In genomic region chr3:177724020-177724638, GRCh38 we compare ENCODE assay signal across 9 cellular contexts.
DNase-seq lines count a peak whose midpoint lies in the region; ATAC-seq and TF ChIP-seq lines count a peak whose summit lies in the region.
"Had no signal": no experiment of that assay in that cellular context is flagged by ENCODE, and none has a peak within 500 bp of the region (broad histone marks: within the 10 kb centered on the region; RNA-seq: fewer than 3 reads in every experiment).

No MANE protein-coding gene starts in this region.

- H3K9me3 ChIP-seq in ovary = no peaks in the 10 kb centered on the region
- H3K9me3 ChIP-seq in CD8-positive, alpha-beta T cell (ENCODE audit: low read length) = no peaks in the 10 kb centered on the region

- 30 to 45% (median 35%) methylated on average over 6 of the region's 6 CpGs for WGBS in ovary, 3 donors

- peaks cover 7% of the 10 kb centered on the region for H3K4me1 ChIP-seq in ovary (ENCODE audit: insufficient read depth)
- no peaks in the 10 kb centered on the region for H3K4me1 ChIP-seq in CD8-positive, alpha-beta T cell (ENCODE audit: insufficient read depth, low read length)

- no peak overlapping the region for H3K27ac Mint-ChIP-seq in CD8-positive, alpha-beta T cell
- no peak overlapping the region for H3K27ac Mint-ChIP-seq in activated CD8-positive, alpha-beta memory T cell treated with anti-CD3 and anti-CD28 coated beads, Interleukin-2, amount 10 ng/mL, durations not matched to agents 7 days and 5 days
- H3K27ac Mint-ChIP-seq: activated CD4-positive, alpha-beta T cell treated with anti-CD3 and anti-CD28 coated beads, Interleukin-2, amount 10 ng/mL, durations not matched to agents 7 days and 5 days had no signal

- no peak overlapping the region for H3K4me3 Mint-ChIP-seq in CD8-positive, alpha-beta T cell
- no peak overlapping the region for H3K4me3 Mint-ChIP-seq in activated CD8-positive, alpha-beta memory T cell treated with anti-CD3 and anti-CD28 coated beads, Interleukin-2, amount 10 ng/mL, durations not matched to agents 7 days and 5 days
- H3K4me3 Mint-ChIP-seq: activated CD4-positive, alpha-beta T cell treated with anti-CD3 and anti-CD28 coated beads, Interleukin-2, amount 10 ng/mL, durations not matched to agents 7 days and 5 days had no signal

- POLR2A ChIA-PET in CD8-positive, alpha-beta T cell (lab: Charles Lee) = no interaction called here

- no peaks in the 10 kb centered on the region for H3K36me3 Mint-ChIP-seq in CD8-positive, alpha-beta T cell
- H3K36me3 Mint-ChIP-seq in activated CD8-positive, alpha-beta memory T cell treated with anti-CD3 and anti-CD28 coated beads, Interleukin-2, amount 10 ng/mL, durations not matched to agents 7 days and 5 days = peaks cover 2% of the 10 kb centered on the region

- peaks cover 15% of the 10 kb centered on the region for H3K4me1 Mint-ChIP-seq in CD8-positive, alpha-beta T cell (ENCODE audit: low read depth)
- H3K4me1 Mint-ChIP-seq in activated CD8-positive, alpha-beta memory T cell treated with anti-CD3 and anti-CD28 coated beads, Interleukin-2, amount 10 ng/mL, durations not matched to agents 7 days and 5 days = peaks cover 9% of the 10 kb centered on the region

- no peaks in the 10 kb centered on the region for H3K27me3 ChIP-seq in ovary
- no peaks in the 10 kb centered on the region for H3K27me3 ChIP-seq in CD8-positive, alpha-beta T cell (ENCODE audit: insufficient read depth, low read length)

- TF ChIP-seq EP300 in ovary (IDR thresholded peaks at IDR 0.05) = no peak

- DNase-seq in DMS114 treated with DMSO at 0.1 percent for 48 hours (lab: John Stamatoyannopoulos, UW; ENCODE audit: unreplicated experiment) (peak; percentile 57), NCI-H446 (lab: John Stamatoyannopoulos, UW) (peak; percentile 90 to 97), fibroblast of gingiva (ENCODE audit: low read depth) (peak; percentile 95), ovary (peak in 4 of 5 donors; percentile 16 to 50 (median 34)), HuH-7 (ENCODE audit: low spot score) (no peak), kidney glomerular epithelial cell (lab: John Stamatoyannopoulos, UW) (no peak)
- no peak for DNase-seq in CD8-positive, alpha-beta T cell
- no peak for DNase-seq in activated CD8-positive, alpha-beta memory T cell treated with anti-CD3 and anti-CD28 coated beads, Interleukin-2, amount 10 ng/mL, durations not matched to agents 7 days and 5 days
- DNase-seq: activated CD4-positive, alpha-beta T cell treated with anti-CD3 and anti-CD28 coated beads, Interleukin-2, amount 10 ng/mL, durations not matched to agents 7 days and 5 days had no signal

- no peak overlapping the region for H3K27ac ChIP-seq in ovary
- H3K27ac ChIP-seq in CD8-positive, alpha-beta T cell (ENCODE audit: low read depth, low read length) = no peak overlapping the region

- no peaks in the 10 kb centered on the region for H3K27me3 Mint-ChIP-seq in CD8-positive, alpha-beta T cell (ENCODE audit: low read depth)
- no peaks in the 10 kb centered on the region for H3K27me3 Mint-ChIP-seq in activated CD8-positive, alpha-beta memory T cell treated with anti-CD3 and anti-CD28 coated beads, Interleukin-2, amount 10 ng/mL, durations not matched to agents 7 days and 5 days
- H3K27me3 Mint-ChIP-seq: activated CD4-positive, alpha-beta T cell treated with anti-CD3 and anti-CD28 coated beads, Interleukin-2, amount 10 ng/mL, durations not matched to agents 7 days and 5 days had no signal

- intact Hi-C loops in ovary (cut with DNase I) = no loop called here
- intact Hi-C loops in CD8-positive, alpha-beta T cell (cut with DNase I, micrococcal nuclease) = no loop called here

- no peak for ATAC-seq in CD8-positive, alpha-beta T cell
- no peak for ATAC-seq in activated CD8-positive, alpha-beta memory T cell treated with anti-CD3 and anti-CD28 coated beads, Interleukin-2, amount 10 ng/mL, durations not matched to agents 7 days and 5 days

- H3K9me3 Mint-ChIP-seq in CD8-positive, alpha-beta T cell = peaks cover 2% of the 10 kb centered on the region
- peaks cover 9% of the 10 kb centered on the region for H3K9me3 Mint-ChIP-seq in activated CD8-positive, alpha-beta memory T cell treated with anti-CD3 and anti-CD28 coated beads, Interleukin-2, amount 10 ng/mL, durations not matched to agents 7 days and 5 days (ENCODE audit: low read depth)

- no peaks in the 10 kb centered on the region for H3K36me3 ChIP-seq in ovary
- H3K36me3 ChIP-seq in CD8-positive, alpha-beta T cell (ENCODE audit: insufficient read depth, low read length) = no peaks in the 10 kb centered on the region

- no peak for TF ChIP-seq POLR2A in ovary (IDR thresholded peaks at IDR 0.05)

- CTCF ChIA-PET in CD8-positive, alpha-beta T cell (lab: Charles Lee) = no interaction called here
- CTCF ChIA-PET in activated CD8-positive, alpha-beta memory T cell treated with anti-CD3 and anti-CD28 coated beads, Interleukin-2, amount 10 ng/mL, durations not matched to agents 7 days and 5 days (lab: Charles Lee) = no interaction called here

- no peak for TF ChIP-seq CTCF in ovary (IDR thresholded peaks at IDR 0.05)
- no peak for TF ChIP-seq CTCF in CD8-positive, alpha-beta T cell (IDR thresholded peaks at IDR 0.05)

- no peak overlapping the region for H3K4me3 ChIP-seq in ovary
- H3K4me3 ChIP-seq in CD8-positive, alpha-beta T cell (ENCODE audit: low read depth, low read length) = no peak overlapping the region

Comparison
In these comparisons a context has a peak if more than half of its experiments do, and no peak if none do; other contexts are left out.
1. DNase-seq: peak in DMS114 treated with DMSO at 0.1 percent for 48 hours (single experiment), NCI-H446 (2 of 2), fibroblast of gingiva (single experiment) and ovary (4 of 5); none in HuH-7 (single experiment), CD8-positive, alpha-beta T cell (0 of 7), kidney glomerular epithelial cell (single experiment) and activated CD8-positive, alpha-beta memory T cell treated with anti-CD3 and anti-CD28 coated beads, Interleukin-2, amount 10 ng/mL, durations not matched to agents 7 days and 5 days (single experiment).